22 cellular contexts compared by ENCODE assay signal in genomic region chr11:12682730-12683500, GRCh38. TPM values are rescaled to one million over a fixed set of nuclear protein-coding genes. Genes with fewer than 3 reads are reported as not detected.
DNase-seq lines count a peak whose midpoint lies in the region; ATAC-seq, FAIRE-seq and TF ChIP-seq lines count a peak whose summit lies in the region.
"Had no signal": no experiment of that assay in that cellular context is flagged by ENCODE, and none has a peak within 500 bp of the region (broad histone marks: within the 10 kb centered on the region; RNA-seq: fewer than 3 reads in every experiment).

No MANE protein-coding gene starts in this region.

- ATAC-seq in body of pancreas (no peak), gastrocnemius medialis (no peak)
- ATAC-seq: activated CD8-positive, alpha-beta T cell treated with anti-CD3 and anti-CD28 coated beads for 36 hours; CD8-positive, alpha-beta T cell; left cardiac atrium; pancreas had no signal

- peaks cover 45% of the 10 kb centered on the region for H3K36me3 Mint-ChIP-seq in HFFc6 (ENCODE audit: low read depth)
- H3K36me3 Mint-ChIP-seq in activated T-helper 2 cell treated with anti-CD3 and anti-CD28 coated beads, Interferon-gamma antibody, Interleukin-2, Interleukin-4, amounts not matched to agents 10 μg/mL and 5 μg/mL and 100 μg/mL, durations not matched to agents 14 hours and 24 hours and 36 hours (ENCODE audit: low read depth), result no peaks in the 10 kb centered on the region
- H3K36me3 Mint-ChIP-seq: CD8-positive, alpha-beta T cell had no signal

- DNase-seq in HFFc6 (no peak), body of pancreas (no peak), mesendoderm (peak; percentile 48), gastrocnemius medialis (no peak), esophagus muscularis mucosa (ENCODE audit: extremely low spot score) (no peak), urothelium cell line (ENCODE audit: low spot score) (no peak), NCI-H2081 (lab: John Stamatoyannopoulos, UW) (no peak)
- DNase-seq in activated T-helper 2 cell treated with anti-CD3 and anti-CD28 coated beads, Interferon-gamma antibody, Interleukin-2, Interleukin-4, amounts not matched to agents 10 μg/mL and 5 μg/mL and 100 μg/mL, durations not matched to agents 14 hours and 24 hours and 36 hours (ENCODE audit: low spot score), result no peak
- DNase-seq: activated CD8-positive, alpha-beta T cell treated with anti-CD3 and anti-CD28 coated beads for 36 hours; activated naive CD4-positive, alpha-beta T cell treated with anti-CD3 and anti-CD28 coated beads for 36 hours; activated T-cell treated with anti-CD3 and anti-CD28 coated beads, Interleukin-2, amount 50 U/mL, for 24 hours; CD8-positive, alpha-beta T cell; H7; left cardiac atrium; NCI-H1048; NCI-H2029; NCI-H446 treated with DMSO at 0.1 percent for 48 hours; pancreas; stimulated activated naive CD4-positive, alpha-beta T cell treated with Interleukin-2 at 50 U/mL for 16 hours; transverse colon had no signal

- peaks cover 78% of the 10 kb centered on the region for H3K79me2 ChIP-seq in mesendoderm (ENCODE audit: control insufficient read depth, insufficient read depth, low read length)

- no peak for TF ChIP-seq EP300 in esophagus muscularis mucosa (IDR thresholded peaks at IDR 0.05)

- 60 to 66% methylated on average over 10 of the region's 10 CpGs for WGBS in body of pancreas, 2 donors
- WGBS in mesendoderm (ENCODE audit: extremely low coverage, insufficient coverage, low lambda C conversion rate), result no CpG with 5 or more reads among the region's 10 CpGs
- 84% methylated on average over 10 of the region's 10 CpGs for WGBS in esophagus muscularis mucosa

- H3K27me3 Mint-ChIP-seq in HFFc6 (ENCODE audit: insufficient read depth), result peaks cover 9% of the 10 kb centered on the region
- H3K27me3 Mint-ChIP-seq in activated T-helper 2 cell treated with anti-CD3 and anti-CD28 coated beads, Interferon-gamma antibody, Interleukin-2, Interleukin-4, amounts not matched to agents 10 μg/mL and 5 μg/mL and 100 μg/mL, durations not matched to agents 14 hours and 24 hours and 36 hours (ENCODE audit: low read depth), result peaks cover 88% of the 10 kb centered on the region

- H3K4me2 ChIP-seq in mesendoderm (ENCODE audit: low read length), result no peak overlapping the region

- intact Hi-C loops in body of pancreas (cut with DNase I) (no loop called here), gastrocnemius medialis (cut with DNase I; ENCODE audit: low total_unique reads) (no loop called here), esophagus muscularis mucosa (cut with DNase I) (no loop called here)
- intact Hi-C loops in activated T-helper 2 cell treated with anti-CD3 and anti-CD28 coated beads, Interferon-gamma antibody, Interleukin-2, Interleukin-4, amounts not matched to agents 10 μg/mL and 5 μg/mL and 100 μg/mL, durations not matched to agents 14 hours and 24 hours and 36 hours (cut with micrococcal nuclease), result no loop called here

- peak overlapping the region; percentile 89 for H3K18ac ChIP-seq in mesendoderm (ENCODE audit: low read length)

- H3K9me3 Mint-ChIP-seq in HFFc6, result no peaks in the 10 kb centered on the region
- no peaks in the 10 kb centered on the region for H3K9me3 Mint-ChIP-seq in activated T-helper 2 cell treated with anti-CD3 and anti-CD28 coated beads, Interferon-gamma antibody, Interleukin-2, Interleukin-4, amounts not matched to agents 10 μg/mL and 5 μg/mL and 100 μg/mL, durations not matched to agents 14 hours and 24 hours and 36 hours
- H3K9me3 Mint-ChIP-seq: activated CD8-positive, alpha-beta T cell treated with anti-CD3 and anti-CD28 coated beads for 36 hours; activated naive CD4-positive, alpha-beta T cell treated with anti-CD3 and anti-CD28 coated beads for 36 hours; activated T-cell treated with anti-CD3 and anti-CD28 coated beads, Interleukin-2, amount 50 U/mL, for 24 hours; CD8-positive, alpha-beta T cell; T-helper 2 cell treated with Interferon-gamma antibody and Interleukin-4, amounts not matched to agents 5 μg/mL and 100 μg/mL, for 36 hours had no signal

- TF ChIP-seq CTCF in HFFc6 (IDR thresholded peaks at IDR 0.05), result no peak
- no peak for TF ChIP-seq CTCF in body of pancreas (IDR thresholded peaks at IDR 0.05)
- TF ChIP-seq CTCF in gastrocnemius medialis (IDR thresholded peaks at IDR 0.05 in 4 of 5, conservative IDR thresholded peaks at IDR 0.05 in 1 of 5), result no peak
- no peak for TF ChIP-seq CTCF in esophagus muscularis mucosa (IDR thresholded peaks at IDR 0.05)

- H3K27me3 ChIP-seq in body of pancreas (no peaks in the 10 kb centered on the region), mesendoderm (ENCODE audit: insufficient read depth, low read length, poor library complexity) (no peaks in the 10 kb centered on the region), gastrocnemius medialis (no peaks in the 10 kb centered on the region), esophagus muscularis mucosa (no peaks in the 10 kb centered on the region)
- H3K27me3 ChIP-seq: pancreas, transverse colon had no signal

- H3K9me3 ChIP-seq in body of pancreas (no peaks in the 10 kb centered on the region), gastrocnemius medialis (no peaks in the 10 kb centered on the region), esophagus muscularis mucosa (no peaks in the 10 kb centered on the region)
- H3K9me3 ChIP-seq: pancreas, transverse colon had no signal

- in situ Hi-C loops in gastrocnemius medialis (cut with MboI; ENCODE audit: low sequenced_read_pairs in 4 of 4), result loop anchor here in 2 of 4 donors (25.0 kb wide), 3 partner anchors 129 to 621 kb away; no protein-coding TSS in a partner anchor

- no peak overlapping the region for H4K5ac ChIP-seq in mesendoderm (ENCODE audit: low read length)

- H3K23ac ChIP-seq in mesendoderm (ENCODE audit: low read length), result no peak overlapping the region

- peak overlapping the region; percentile 81 for H3K4me3 Mint-ChIP-seq in HFFc6
- H3K4me3 Mint-ChIP-seq in activated T-helper 2 cell treated with anti-CD3 and anti-CD28 coated beads, Interferon-gamma antibody, Interleukin-2, Interleukin-4, amounts not matched to agents 10 μg/mL and 5 μg/mL and 100 μg/mL, durations not matched to agents 14 hours and 24 hours and 36 hours (ENCODE audit: low read depth), result no peak overlapping the region
- H3K4me3 Mint-ChIP-seq: activated CD8-positive, alpha-beta T cell treated with anti-CD3 and anti-CD28 coated beads for 36 hours; activated naive CD4-positive, alpha-beta T cell treated with anti-CD3 and anti-CD28 coated beads for 36 hours; activated T-cell treated with anti-CD3 and anti-CD28 coated beads, Interleukin-2, amount 50 U/mL, for 24 hours; CD8-positive, alpha-beta T cell; T-helper 2 cell treated with Interferon-gamma antibody and Interleukin-4, amounts not matched to agents 5 μg/mL and 100 μg/mL, for 36 hours had no signal

- H3K27ac Mint-ChIP-seq in HFFc6, result peak overlapping the region; percentile 78
- H3K27ac Mint-ChIP-seq in activated T-helper 2 cell treated with anti-CD3 and anti-CD28 coated beads, Interferon-gamma antibody, Interleukin-2, Interleukin-4, amounts not matched to agents 10 μg/mL and 5 μg/mL and 100 μg/mL, durations not matched to agents 14 hours and 24 hours and 36 hours, result no peak overlapping the region
- H3K27ac Mint-ChIP-seq: activated CD8-positive, alpha-beta T cell treated with anti-CD3 and anti-CD28 coated beads for 36 hours; activated naive CD4-positive, alpha-beta T cell treated with anti-CD3 and anti-CD28 coated beads for 36 hours; activated T-cell treated with anti-CD3 and anti-CD28 coated beads, Interleukin-2, amount 50 U/mL, for 24 hours; CD8-positive, alpha-beta T cell; T-helper 2 cell treated with Interferon-gamma antibody and Interleukin-4, amounts not matched to agents 5 μg/mL and 100 μg/mL, for 36 hours had no signal

- no peak overlapping the region for H4K8ac ChIP-seq in mesendoderm (ENCODE audit: low read depth, low read length)

- H3K56ac ChIP-seq in mesendoderm (ENCODE audit: low read length), result peak overlapping the region; percentile 0

- no peak for FAIRE-seq in urothelium cell line (lab: Jason Lieb, UNC)
- FAIRE-seq: pancreas had no signal

- peak overlapping the region; percentile 25 for H2AK5ac ChIP-seq in mesendoderm (ENCODE audit: low read length)

- H3K4me3 ChIP-seq in body of pancreas, result no peak overlapping the region
- no peak overlapping the region for H3K4me3 ChIP-seq in mesendoderm (ENCODE audit: low read length)
- H3K4me3 ChIP-seq in gastrocnemius medialis, result no peak overlapping the region
- H3K4me3 ChIP-seq in esophagus muscularis mucosa, result no peak overlapping the region
- H3K4me3 ChIP-seq: pancreas, SK-N-MC, transverse colon had no signal

- H3K27ac ChIP-seq in body of pancreas (peak overlapping the region in 3 of 4 donors; percentile 24 to 36 (median 33)), mesendoderm (ENCODE audit: low read depth, low read length) (no peak overlapping the region), gastrocnemius medialis (peak overlapping the region; percentile 47 to 73 (median 58)), esophagus muscularis mucosa (replicated peaks in 1 of 4) (no peak overlapping the region)
- H3K27ac ChIP-seq: pancreas, SK-N-MC had no signal

- no peaks in the 10 kb centered on the region for H3K36me3 ChIP-seq in body of pancreas (replicated peaks in 1 of 2; ENCODE audit: insufficient read depth in 1 of 2, low read depth in 2 of 2)
- H3K36me3 ChIP-seq in mesendoderm (ENCODE audit: control insufficient read depth, insufficient read depth, low read length), result no peaks in the 10 kb centered on the region
- H3K36me3 ChIP-seq in gastrocnemius medialis, result no peaks in the 10 kb centered on the region
- no peaks in the 10 kb centered on the region for H3K36me3 ChIP-seq in esophagus muscularis mucosa
- H3K36me3 ChIP-seq: pancreas, transverse colon had no signal

- peak overlapping the region; percentile 59 for H3K4ac ChIP-seq in mesendoderm (ENCODE audit: low read depth, low read length)

- TF ChIP-seq POLR2A in body of pancreas (IDR thresholded peaks at IDR 0.05), result no peak
- TF ChIP-seq POLR2A in gastrocnemius medialis (IDR thresholded peaks at IDR 0.05), result no peak
- TF ChIP-seq POLR2A in esophagus muscularis mucosa (IDR thresholded peaks at IDR 0.05; ENCODE audit: low read depth), result no peak

- H2BK15ac ChIP-seq in mesendoderm (replicated peaks; ENCODE audit: low read depth), result no peak overlapping the region

- H3K9ac ChIP-seq in mesendoderm (ENCODE audit: low read length), result peak overlapping the region; percentile 2

- peak overlapping the region; percentile 4 for H2BK5ac ChIP-seq in mesendoderm (ENCODE audit: low read length)

- H3K4me1 ChIP-seq in body of pancreas (peaks cover 67% of the 10 kb centered on the region), mesendoderm (ENCODE audit: control insufficient read depth, low read depth, low read length) (peaks cover 45% of the 10 kb centered on the region), gastrocnemius medialis (peaks cover 95 to 96% of the 10 kb centered on the region in 2 donors), esophagus muscularis mucosa (peaks cover 53 to 100% (median 80%) of the 10 kb centered on the region in 4 donors)

- H3K79me1 ChIP-seq in mesendoderm (ENCODE audit: low read length), result peaks cover 3% of the 10 kb centered on the region

- no peak overlapping the region for H2BK120ac ChIP-seq in mesendoderm (ENCODE audit: low read depth, low read length)

- peaks cover 100% of the 10 kb centered on the region for H3K4me1 Mint-ChIP-seq in HFFc6 (ENCODE audit: low read depth)
- H3K4me1 Mint-ChIP-seq in activated T-helper 2 cell treated with anti-CD3 and anti-CD28 coated beads, Interferon-gamma antibody, Interleukin-2, Interleukin-4, amounts not matched to agents 10 μg/mL and 5 μg/mL and 100 μg/mL, durations not matched to agents 14 hours and 24 hours and 36 hours (ENCODE audit: low read depth), result peaks cover 3% of the 10 kb centered on the region

RNA-seq across cellular contexts. Expression of gene TEAD1, which starts 8.7 kb away (rescaled TPM):
- total RNA-seq in HFFc6 (2021; fragmentation: NEBNext Ultra II Directional; extraction: Animal tissue kit (Norgen Biotek cat#: 25700)), result 100 to 1,000 TPM; 218 to 252 (median 227) TPM
- 10 to 100 TPM; 36.9 to 55.0 TPM for total RNA-seq in body of pancreas
- polyA plus RNA-seq in mesendoderm (2013, experiment 1 of 2), result 57.5 TPM
- 58.2 TPM for polyA plus RNA-seq in mesendoderm (2013, experiment 2 of 2)
- total RNA-seq in gastrocnemius medialis, result 100 to 1,000 TPM in 2 of 4 donors, 10 to 100 TPM in 2; 46.1 to 175 (median 126) TPM
- 100 to 1,000 TPM; 147 to 307 (median 232) TPM for total RNA-seq in esophagus muscularis mucosa
- total RNA-seq in activated T-helper 2 cell treated with anti-CD3 and anti-CD28 coated beads, Interferon-gamma antibody, Interleukin-2, Interleukin-4, amounts not matched to agents 10 μg/mL and 5 μg/mL and 100 μg/mL, durations not matched to agents 14 hours and 24 hours and 36 hours, result 1.0 and 1.3 TPM in 2 replicates
- total RNA-seq: CD8-positive, alpha-beta T cell had no signal

Comparison
In these comparisons a context has a peak if more than half of its experiments do, and no peak if none do; other contexts are left out.
1. H3K27ac ChIP-seq: peak in body of pancreas (3 of 4) and gastrocnemius medialis (4 of 4); none in mesendoderm (single experiment) and esophagus muscularis mucosa (0 of 4).
2. RNA of gene TEAD1, which starts 8.7 kb away (total RNA-seq): 147 to 307 TPM in esophagus muscularis mucosa, 218 to 252 TPM in HFFc6, 46.1 to 175 TPM in gastrocnemius medialis and 36.9 to 55.0 TPM in body of pancreas; 1.0 to 1.3 TPM in activated T-helper 2 cell treated with anti-CD3 and anti-CD28 coated beads, Interferon-gamma antibody, Interleukin-2, Interleukin-4, amounts not matched to agents 10 μg/mL and 5 μg/mL and 100 μg/mL, durations not matched to agents 14 hours and 24 hours and 36 hours; every median in the first group is over 10 times any median in the second.